In genomic region chr9:121813811-121814210, GRCh38 we compare ENCODE assay signal across 23 cellular contexts.
"Had no signal": no experiment of that assay in that cellular context is flagged by ENCODE, and none has a peak within 500 bp of the region (broad histone marks: within the 10 kb centered on the region; RNA-seq: fewer than 3 reads in every experiment).

No MANE protein-coding gene starts in this region.

- H3K27me3 ChIP-seq: hepatocyte, ovary, right atrium auricular region, right lobe of liver, transverse colon, vagina had no signal

- H3K4me3 Mint-ChIP-seq: memory B cell; naive thymus-derived CD8-positive, alpha-beta T cell; nephron; neural crest cell; stimulated activated memory B cell treated with anti-CD40 and anti-IgM and Interleukin-4, amounts not matched to agents 10 μg/mL and 1 μg/mL and 100 μg/mL, for 72 hours; stimulated activated naive CD8-positive, alpha-beta T cell treated with anti-CD3 and anti-CD28 coated beads, Interleukin-15, amount 100 ng/mL, for 72 hours had no signal

- H3K4me1 ChIP-seq: heart right ventricle, left ventricle myocardium inferior, right atrium auricular region, transverse colon, vagina had no signal

- H3K4me1 Mint-ChIP-seq: memory B cell; naive thymus-derived CD8-positive, alpha-beta T cell; stimulated activated memory B cell treated with anti-CD40 and anti-IgM and Interleukin-4, amounts not matched to agents 10 μg/mL and 1 μg/mL and 100 μg/mL, for 72 hours; stimulated activated naive CD8-positive, alpha-beta T cell treated with anti-CD3 and anti-CD28 coated beads, Interleukin-15, amount 100 ng/mL, for 72 hours had no signal

- ATAC-seq: heart right ventricle; naive thymus-derived CD8-positive, alpha-beta T cell; stimulated activated memory B cell treated with anti-CD40 and anti-IgM and Interleukin-4, amounts not matched to agents 10 μg/mL and 1 μg/mL and 100 μg/mL, for 72 hours; stimulated activated naive CD8-positive, alpha-beta T cell treated with anti-CD3 and anti-CD28 coated beads, Interleukin-15, amount 100 ng/mL, for 72 hours had no signal

- H3K27ac ChIP-seq: heart right ventricle, hepatocyte, left ventricle myocardium inferior, ovary, right atrium auricular region, right lobe of liver, transverse colon, vagina had no signal

- H3K9me3 Mint-ChIP-seq: memory B cell; naive thymus-derived CD8-positive, alpha-beta T cell; nephron; neural crest cell; stimulated activated memory B cell treated with anti-CD40 and anti-IgM and Interleukin-4, amounts not matched to agents 10 μg/mL and 1 μg/mL and 100 μg/mL, for 72 hours; stimulated activated naive CD8-positive, alpha-beta T cell treated with anti-CD3 and anti-CD28 coated beads, Interleukin-15, amount 100 ng/mL, for 72 hours had no signal

- DNase-seq: heart right ventricle; islet precursor cell; left ventricle myocardium inferior; naive thymus-derived CD8-positive, alpha-beta T cell; ovary; right lobe of liver; stimulated activated CD4-positive, alpha-beta T cell treated with anti-CD3 and anti-CD28 coated beads, Interleukin-1b, Interleukin-23, amount 100 ng/mL, for 48 hours; stimulated activated CD4-positive, alpha-beta T cell treated with anti-CD3 and anti-CD28 coated beads, Interleukin-2, amount 100 ng/mL, for 48 hours; stimulated activated CD4-positive, alpha-beta T cell treated with anti-CD3 and anti-CD28 coated beads, Interleukin-4, amount 100 ng/mL, for 4 hours; stimulated activated CD8-positive, alpha-beta memory T cell treated with anti-CD3 and anti-CD28 coated beads, Interleukin-4, amount 100 ng/mL, for 48 hours; stimulated activated naive CD4-positive, alpha-beta T cell treated with Interleukin-2 at 50 U/mL for 16 hours; stimulated activated naive CD8-positive, alpha-beta T cell treated with anti-CD3 and anti-CD28 coated beads, Interleukin-15, amount 100 ng/mL, for 72 hours; substantia nigra; transverse colon had no signal

- H3K27ac Mint-ChIP-seq: memory B cell; naive thymus-derived CD8-positive, alpha-beta T cell; nephron; progenitor cell of endocrine pancreas; stimulated activated memory B cell treated with anti-CD40 and anti-IgM and Interleukin-4, amounts not matched to agents 10 μg/mL and 1 μg/mL and 100 μg/mL, for 72 hours; stimulated activated naive CD8-positive, alpha-beta T cell treated with anti-CD3 and anti-CD28 coated beads, Interleukin-15, amount 100 ng/mL, for 72 hours had no signal

- H3K36me3 ChIP-seq: heart right ventricle, left ventricle myocardium inferior, ovary, right atrium auricular region, right lobe of liver, transverse colon, vagina had no signal

- H3K4me3 ChIP-seq: heart right ventricle, hepatocyte, left ventricle myocardium inferior, ovary, right atrium auricular region, right lobe of liver, smooth muscle cell, transverse colon, vagina had no signal

- H3K36me3 Mint-ChIP-seq: memory B cell; naive thymus-derived CD8-positive, alpha-beta T cell; stimulated activated memory B cell treated with anti-CD40 and anti-IgM and Interleukin-4, amounts not matched to agents 10 μg/mL and 1 μg/mL and 100 μg/mL, for 72 hours had no signal

- H3K9me3 ChIP-seq: heart right ventricle, left ventricle myocardium inferior, ovary, right atrium auricular region, right lobe of liver, transverse colon, vagina had no signal

- H3K27me3 Mint-ChIP-seq: naive thymus-derived CD8-positive, alpha-beta T cell; stimulated activated naive CD8-positive, alpha-beta T cell treated with anti-CD3 and anti-CD28 coated beads, Interleukin-15, amount 100 ng/mL, for 72 hours had no signal
